Comparison of ENCODE assay signal across 27 cellular contexts in the genomic region with DNA sequence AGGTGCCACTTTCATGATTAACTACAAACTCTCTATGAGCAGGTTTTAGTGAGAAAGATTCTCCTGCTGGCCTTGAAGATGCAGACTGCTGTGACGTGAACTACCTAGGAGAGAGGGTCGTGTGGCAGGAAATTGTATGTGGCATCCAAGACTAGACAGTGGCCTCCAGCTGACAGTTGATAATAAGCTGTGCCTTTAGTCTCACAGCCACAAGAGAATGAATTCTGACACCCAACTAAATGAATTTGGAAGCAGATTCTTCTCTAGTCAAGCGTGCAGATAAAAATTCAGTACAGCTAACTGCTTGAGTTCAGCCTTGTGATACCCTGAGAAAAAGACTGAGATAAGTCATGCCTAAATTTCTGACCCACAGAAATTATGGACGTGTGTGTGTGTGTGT.
"Had no signal": no experiment of that assay in that cellular context is flagged by ENCODE, and none has a peak within 500 bp of the region (broad histone marks: within the 10 kb centered on the region; RNA-seq: fewer than 3 reads in every experiment).

No MANE protein-coding gene starts in this region.

- H3K36me3 Mint-ChIP-seq: activated CD4-positive, alpha-beta memory T cell treated with anti-CD3 and anti-CD28 coated beads for 36 hours; activated CD8-positive, alpha-beta memory T cell treated with anti-CD3 and anti-CD28 coated beads, Interleukin-2, amount 10 ng/mL, durations not matched to agents 7 days and 5 days; activated naive CD4-positive, alpha-beta T cell treated with anti-CD3 and anti-CD28 coated beads, Interleukin-2, amount 10 ng/mL, durations not matched to agents 7 days and 5 days; activated naive CD4-positive, alpha-beta T cell treated with anti-CD3 and anti-CD28 coated beads, Interleukin-2, amount 50 U/mL, for 72 hours; activated naive CD8-positive, alpha-beta T cell treated with anti-CD3 and anti-CD28 coated beads, Interleukin-2, amount 10 ng/mL, durations not matched to agents 7 days and 5 days had no signal

- H3K27me3 ChIP-seq: ascending aorta, brain microvascular endothelial cell had no signal

- DNase-seq: activated CD4-positive, alpha-beta memory T cell treated with anti-CD3 and anti-CD28 coated beads for 36 hours; activated CD4-positive, alpha-beta T cell treated with anti-CD3 and anti-CD28 coated beads for 36 hours; activated CD4-positive, alpha-beta T cell treated with anti-CD3 and anti-CD28 coated beads, Interleukin-2, amount 10 ng/mL, durations not matched to agents 24 days and 14 days; activated CD4-positive, CD25-positive, alpha-beta regulatory T cell; activated CD4-positive, CD25-positive, alpha-beta regulatory T cell treated with anti-CD3 and anti-CD28 coated beads, Interleukin-2, amount 50 U/mL, for 72 hours; activated CD8-positive, alpha-beta memory T cell treated with anti-CD3 and anti-CD28 coated beads, Interleukin-2, amount 10 ng/mL, durations not matched to agents 7 days and 5 days; activated CD8-positive, alpha-beta memory T cell treated with anti-CD3 and anti-CD28 coated beads, Interleukin-2, amount 50 U/mL, for 4 hours; activated CD8-positive, alpha-beta T cell treated with anti-CD3 and anti-CD28 coated beads, Interleukin-2, amount 10 ng/mL, durations not matched to agents 7 days and 5 days; activated effector memory CD4-positive, alpha-beta T cell treated with anti-CD3 and anti-CD28 coated beads, Interleukin-2, amount 50 U/mL, for 16 hours; activated naive CD4-positive, alpha-beta T cell treated with anti-CD3 and anti-CD28 coated beads, Interleukin-2, amount 10 ng/mL, durations not matched to agents 7 days and 5 days; activated naive CD8-positive, alpha-beta T cell treated with anti-CD3 and anti-CD28 coated beads, Interleukin-2, amount 10 ng/mL, durations not matched to agents 7 days and 5 days; activated T-cell treated with anti-CD3 and anti-CD28 coated beads, Interleukin-2, amount 50 U/mL, for 1 hour; activated T-cell treated with anti-CD3 and anti-CD28 coated beads, Interleukin-2, amount 50 U/mL, for 48 hours; brain microvascular endothelial cell; dermis blood vessel endothelial cell; effector CD4-positive, alpha-beta T cell; foreskin fibroblast; head of caudate nucleus; T-helper 2 cell had no signal

- FAIRE-seq: bronchial epithelial cell had no signal

- H3K4me1 Mint-ChIP-seq: activated CD4-positive, alpha-beta T cell treated with anti-CD3 and anti-CD28 coated beads for 36 hours; activated CD4-positive, alpha-beta T cell treated with anti-CD3 and anti-CD28 coated beads, Interleukin-2, amount 10 ng/mL, durations not matched to agents 24 days and 14 days; activated CD8-positive, alpha-beta memory T cell treated with anti-CD3 and anti-CD28 coated beads, Interleukin-2, amount 10 ng/mL, durations not matched to agents 7 days and 5 days; activated naive CD4-positive, alpha-beta T cell treated with anti-CD3 and anti-CD28 coated beads, Interleukin-2, amount 10 ng/mL, durations not matched to agents 7 days and 5 days; activated naive CD8-positive, alpha-beta T cell treated with anti-CD3 and anti-CD28 coated beads, Interleukin-2, amount 10 ng/mL, durations not matched to agents 7 days and 5 days; central memory CD8-positive, alpha-beta T cell had no signal

- H3K27me3 Mint-ChIP-seq: activated CD4-positive, alpha-beta memory T cell treated with anti-CD3 and anti-CD28 coated beads for 36 hours; activated CD4-positive, alpha-beta T cell treated with anti-CD3 and anti-CD28 coated beads for 36 hours; activated CD4-positive, alpha-beta T cell treated with anti-CD3 and anti-CD28 coated beads, Interleukin-2, amount 10 ng/mL, durations not matched to agents 24 days and 14 days; activated CD8-positive, alpha-beta memory T cell treated with anti-CD3 and anti-CD28 coated beads, Interleukin-2, amount 10 ng/mL, durations not matched to agents 7 days and 5 days; activated naive CD4-positive, alpha-beta T cell treated with anti-CD3 and anti-CD28 coated beads, Interleukin-2, amount 10 ng/mL, durations not matched to agents 7 days and 5 days; activated naive CD8-positive, alpha-beta T cell treated with anti-CD3 and anti-CD28 coated beads, Interleukin-2, amount 10 ng/mL, durations not matched to agents 7 days and 5 days; central memory CD8-positive, alpha-beta T cell had no signal

- ATAC-seq: activated CD4-positive, alpha-beta T cell treated with anti-CD3 and anti-CD28 coated beads for 36 hours; activated CD8-positive, alpha-beta memory T cell treated with anti-CD3 and anti-CD28 coated beads, Interleukin-2, amount 10 ng/mL, durations not matched to agents 7 days and 5 days; activated CD8-positive, alpha-beta T cell treated with anti-CD3 and anti-CD28 coated beads, Interleukin-2, amount 10 ng/mL, durations not matched to agents 7 days and 5 days; activated naive CD4-positive, alpha-beta T cell treated with anti-CD3 and anti-CD28 coated beads, Interleukin-2, amount 50 U/mL, for 72 hours; esophagus mucosa had no signal

- H3K4me1 ChIP-seq: ascending aorta had no signal

- H3K27ac ChIP-seq: ascending aorta, brain microvascular endothelial cell, coronary artery had no signal

- H3K9me3 Mint-ChIP-seq: activated CD4-positive, alpha-beta T cell treated with anti-CD3 and anti-CD28 coated beads, Interleukin-2, amount 10 ng/mL, durations not matched to agents 24 days and 14 days; activated T-helper 1 cell treated with anti-CD3 and anti-CD28 coated beads, Interleukin-12 subunit alpha, Interleukin-12 subunit beta, Interleukin-2, Interleukin-4 antibody, amounts not matched to agents 30 ng/mL and 10 ng/mL and 1 ng/mL, durations not matched to agents 14 hours and 24 hours and 36 hours; activated T-helper 2 cell treated with anti-CD3 and anti-CD28 coated beads, Interferon-gamma antibody, Interleukin-2, Interleukin-4, amounts not matched to agents 10 μg/mL and 5 μg/mL and 100 μg/mL, durations not matched to agents 14 hours and 24 hours and 36 hours had no signal

- H3K4me3 Mint-ChIP-seq: activated CD4-positive, alpha-beta memory T cell treated with anti-CD3 and anti-CD28 coated beads for 36 hours; activated CD4-positive, alpha-beta T cell treated with anti-CD3 and anti-CD28 coated beads for 36 hours; activated CD4-positive, alpha-beta T cell treated with anti-CD3 and anti-CD28 coated beads, Interleukin-2, amount 10 ng/mL, durations not matched to agents 24 days and 14 days; activated CD8-positive, alpha-beta memory T cell treated with anti-CD3 and anti-CD28 coated beads, Interleukin-2, amount 10 ng/mL, durations not matched to agents 7 days and 5 days; activated CD8-positive, alpha-beta T cell treated with anti-CD3 and anti-CD28 coated beads, Interleukin-2, amount 10 ng/mL, durations not matched to agents 7 days and 5 days; activated naive CD4-positive, alpha-beta T cell treated with anti-CD3 and anti-CD28 coated beads, Interleukin-2, amount 10 ng/mL, durations not matched to agents 7 days and 5 days; activated naive CD8-positive, alpha-beta T cell treated with anti-CD3 and anti-CD28 coated beads, Interleukin-2, amount 10 ng/mL, durations not matched to agents 7 days and 5 days; activated T-helper 1 cell treated with anti-CD3 and anti-CD28 coated beads, Interleukin-12 subunit alpha, Interleukin-12 subunit beta, Interleukin-2, Interleukin-4 antibody, amounts not matched to agents 30 ng/mL and 10 ng/mL and 1 ng/mL, durations not matched to agents 14 hours and 24 hours and 36 hours; central memory CD8-positive, alpha-beta T cell had no signal

- H3K36me3 ChIP-seq: ascending aorta, brain microvascular endothelial cell had no signal

- H3K4me3 ChIP-seq: ascending aorta, coronary artery had no signal

- H3K27ac Mint-ChIP-seq: activated CD4-positive, alpha-beta memory T cell treated with anti-CD3 and anti-CD28 coated beads for 36 hours; activated CD4-positive, alpha-beta T cell treated with anti-CD3 and anti-CD28 coated beads for 36 hours; activated CD4-positive, alpha-beta T cell treated with anti-CD3 and anti-CD28 coated beads, Interleukin-2, amount 10 ng/mL, durations not matched to agents 24 days and 14 days; activated CD8-positive, alpha-beta memory T cell treated with anti-CD3 and anti-CD28 coated beads, Interleukin-2, amount 10 ng/mL, durations not matched to agents 7 days and 5 days; activated CD8-positive, alpha-beta T cell treated with anti-CD3 and anti-CD28 coated beads, Interleukin-2, amount 10 ng/mL, durations not matched to agents 7 days and 5 days; activated naive CD4-positive, alpha-beta T cell treated with anti-CD3 and anti-CD28 coated beads, Interleukin-2, amount 10 ng/mL, durations not matched to agents 7 days and 5 days; activated naive CD4-positive, alpha-beta T cell treated with anti-CD3 and anti-CD28 coated beads, Interleukin-2, amount 50 U/mL, for 72 hours; activated naive CD8-positive, alpha-beta T cell treated with anti-CD3 and anti-CD28 coated beads, Interleukin-2, amount 10 ng/mL, durations not matched to agents 7 days and 5 days; activated T-helper 1 cell treated with anti-CD3 and anti-CD28 coated beads, Interleukin-12 subunit alpha, Interleukin-12 subunit beta, Interleukin-2, Interleukin-4 antibody, amounts not matched to agents 30 ng/mL and 10 ng/mL and 1 ng/mL, durations not matched to agents 14 hours and 24 hours and 36 hours; activated T-helper 2 cell treated with anti-CD3 and anti-CD28 coated beads, Interferon-gamma antibody, Interleukin-2, Interleukin-4, amounts not matched to agents 10 μg/mL and 5 μg/mL and 100 μg/mL, durations not matched to agents 14 hours and 24 hours and 36 hours had no signal
